Comparison of ENCODE assay signal across 9 cellular contexts in the genomic region with DNA sequence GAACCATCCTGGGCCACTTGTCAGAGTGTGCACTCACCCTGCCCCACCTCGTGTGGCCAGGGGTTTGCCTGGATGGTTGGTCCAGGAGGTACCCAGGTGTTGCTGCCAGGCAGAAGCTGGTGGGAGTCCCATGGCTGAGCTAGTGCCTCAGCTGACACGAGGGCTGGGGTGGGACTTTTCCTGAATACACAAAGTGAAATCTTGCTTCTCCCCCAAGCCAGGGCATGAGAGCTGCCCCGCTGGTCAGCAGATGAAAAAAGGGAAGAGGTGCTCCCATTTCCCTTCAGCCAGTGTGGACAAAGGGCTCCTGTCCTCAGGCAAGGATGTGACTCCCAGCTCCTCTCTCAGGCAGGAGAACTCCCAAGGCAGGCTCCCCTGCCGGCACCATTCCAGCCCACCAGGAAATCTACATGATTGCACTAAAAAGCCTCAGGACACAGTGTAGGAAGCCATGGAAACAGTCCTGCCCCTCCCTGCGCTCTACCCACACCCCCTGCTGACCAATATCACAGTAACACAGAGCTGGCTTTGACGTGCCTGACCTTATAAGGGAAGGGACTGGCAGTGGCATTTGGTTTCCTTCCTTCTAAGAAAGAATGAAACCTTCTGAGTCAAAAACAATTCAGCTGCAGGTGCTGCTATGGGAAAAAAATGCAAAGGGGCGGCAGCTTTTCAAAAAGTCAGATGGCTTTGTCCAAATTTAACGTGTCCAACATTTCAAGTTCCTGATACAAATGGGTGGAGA. TPM values are rescaled to one million over a fixed set of nuclear protein-coding genes. Genes with fewer than 3 reads are reported as not detected.
DNase-seq lines count a peak whose midpoint lies in the region; ATAC-seq and TF ChIP-seq lines count a peak whose summit lies in the region.
"Had no signal": no experiment of that assay in that cellular context is flagged by ENCODE, and none has a peak within 500 bp of the region (broad histone marks: within the 10 kb centered on the region; RNA-seq: fewer than 3 reads in every experiment).

No MANE protein-coding gene starts in this region.

- peak; percentile 99 for ATAC-seq in activated T-cell treated with anti-CD3 and anti-CD28 coated beads, Interleukin-2, amount 50 U/mL, for 4 hours
- ATAC-seq in upper lobe of left lung (ENCODE audit: low FRiP score in 2 of 2): peak; percentile 88 to 89

- H3K36me3 ChIP-seq in neural progenitor cell: no peaks in the 10 kb centered on the region
- H3K36me3 ChIP-seq in upper lobe of left lung: peaks cover 0 to 5% (median 0%) of the 10 kb centered on the region in 4 donors

- H4K20me1 ChIP-seq in neural progenitor cell (ENCODE audit: low read depth): no peaks in the 10 kb centered on the region

- no peaks in the 10 kb centered on the region for H3K36me3 Mint-ChIP-seq in activated T-cell treated with anti-CD3 and anti-CD28 coated beads, Interleukin-2, amount 50 U/mL, for 4 hours (ENCODE audit: insufficient read depth)
- peaks cover 7% of the 10 kb centered on the region for H3K36me3 Mint-ChIP-seq in neural progenitor cell

- H3K9me3 ChIP-seq in neural progenitor cell (ENCODE audit: low read depth): no peaks in the 10 kb centered on the region
- no peaks in the 10 kb centered on the region for H3K9me3 ChIP-seq in upper lobe of left lung
- H3K9me3 ChIP-seq: Caco-2 had no signal

- POLR2A ChIA-PET in HEK293T (lab: Yijun Ruan, JAX): interaction anchor here (1.1 kb wide), 1 partner anchor 34 kb away, joined by 3 read pairs; a partner anchor contains a TSS

- peaks cover 50% of the 10 kb centered on the region for H3K4me1 ChIP-seq in neural progenitor cell
- peaks cover 11 to 19% (median 15%) of the 10 kb centered on the region in 4 donors for H3K4me1 ChIP-seq in upper lobe of left lung
- H3K4me1 ChIP-seq: Caco-2 had no signal

- H3K27ac ChIP-seq in neural progenitor cell (peak overlapping the region; percentile 85), upper lobe of left lung (peak overlapping the region; percentile 35 to 72 (median 66))

- no peak for TF ChIP-seq POLR2A in upper lobe of left lung (IDR thresholded peaks at IDR 0.05)

- H3F3A ChIP-seq in neural progenitor cell (ENCODE audit: low read depth): peaks cover 37% of the 10 kb centered on the region

- peak overlapping the region; percentile 7 for H2AFZ ChIP-seq in neural progenitor cell (replicated peaks)

- H3K4me3 ChIP-seq in fibroblast of mammary gland (ENCODE audit: control insufficient read depth, low read depth, low read length): no peak overlapping the region
- H3K4me3 ChIP-seq in neural progenitor cell: no peak overlapping the region
- H3K4me3 ChIP-seq in upper lobe of left lung: no peak overlapping the region

- no peaks in the 10 kb centered on the region for H3K79me2 ChIP-seq in neural progenitor cell (ENCODE audit: low read depth)

- WGBS in upper lobe of left lung, 2 donors: 25 to 32% methylated on average over 7 to 8 of the region's 8 CpGs

- DNase-seq in NCI-H1417 (lab: John Stamatoyannopoulos, UW) (peak in 2 of 3 experiments; percentile 13 to 57), NCI-H1417 treated with DMSO at 0.1 percent for 48 hours (lab: John Stamatoyannopoulos, UW) (no peak), HEK293T (ENCODE audit: extremely low spot score) (peak; percentile 55), MV-4-11 (lab: John Stamatoyannopoulos, UW) (peak; percentile 71), fibroblast of mammary gland (ENCODE audit: low read depth) (peak; percentile 67), neural progenitor cell (ENCODE audit: low spot score) (peak; percentile 89), upper lobe of left lung (peak in 1 of 2 donors; percentile 76)
- DNase-seq in activated T-cell treated with anti-CD3 and anti-CD28 coated beads, Interleukin-2, amount 50 U/mL, for 4 hours: no peak

- CTCF ChIA-PET in HEK293T (lab: Yijun Ruan, JAX): interaction anchor here (0.5 kb wide), 1 partner anchor 35 kb away, joined by 4 read pairs; no protein-coding TSS in a partner anchor

- no peaks in the 10 kb centered on the region for H3K9me3 Mint-ChIP-seq in activated T-cell treated with anti-CD3 and anti-CD28 coated beads, Interleukin-2, amount 50 U/mL, for 4 hours
- no peaks in the 10 kb centered on the region for H3K9me3 Mint-ChIP-seq in neural progenitor cell

- no peak overlapping the region for H3K9ac ChIP-seq in neural progenitor cell

- peak overlapping the region; percentile 42 for H3K4me3 Mint-ChIP-seq in activated T-cell treated with anti-CD3 and anti-CD28 coated beads, Interleukin-2, amount 50 U/mL, for 4 hours
- peak overlapping the region; percentile 66 for H3K4me3 Mint-ChIP-seq in neural progenitor cell

- peak; percentile 7 for TF ChIP-seq CTCF in fibroblast of mammary gland (conservative IDR thresholded peaks at IDR 0.05; ENCODE audit: control insufficient read depth, insufficient read depth, low read depth, low read length)
- TF ChIP-seq CTCF in neural progenitor cell (IDR thresholded peaks at IDR 0.05): no peak
- peak in 1 of 6 experiments; percentile 33 for TF ChIP-seq CTCF in upper lobe of left lung (IDR thresholded peaks at IDR 0.05)

- H3K27me3 ChIP-seq in neural progenitor cell (no peaks in the 10 kb centered on the region), upper lobe of left lung (no peaks in the 10 kb centered on the region)

- peaks cover 34% of the 10 kb centered on the region for H3K4me1 Mint-ChIP-seq in activated T-cell treated with anti-CD3 and anti-CD28 coated beads, Interleukin-2, amount 50 U/mL, for 4 hours (ENCODE audit: low read depth)
- H3K4me1 Mint-ChIP-seq in neural progenitor cell: peaks cover 79% of the 10 kb centered on the region

- H3K27me3 Mint-ChIP-seq in activated T-cell treated with anti-CD3 and anti-CD28 coated beads, Interleukin-2, amount 50 U/mL, for 4 hours (ENCODE audit: low read depth): no peaks in the 10 kb centered on the region
- peaks cover 4% of the 10 kb centered on the region for H3K27me3 Mint-ChIP-seq in neural progenitor cell (ENCODE audit: insufficient read depth, low read depth)

- TF ChIP-seq EP300 in upper lobe of left lung (IDR thresholded peaks at IDR 0.05): no peak

- H3K27ac Mint-ChIP-seq in neural progenitor cell: peak overlapping the region; percentile 100

- peak overlapping the region; percentile 46 for H3K4me2 ChIP-seq in neural progenitor cell

TF ChIP-seq in HEK293T, 16 proteins besides CTCF, POLR2A, EP300 and RAD21:
- TF ChIP-seq NFRKB (IDR thresholded peaks at IDR 0.05): no peak
- TF ChIP-seq FOXA1 (IDR thresholded peaks at IDR 0.05): no peak
- no peak for TF ChIP-seq LEF1 (IDR thresholded peaks at IDR 0.05; ENCODE audit: borderline replicate concordance)
- TF ChIP-seq HDGF (IDR thresholded peaks at IDR 0.05; ENCODE audit: borderline replicate concordance): no peak
- no peak for TF ChIP-seq CTBP1 (IDR thresholded peaks at IDR 0.05; ENCODE audit: borderline replicate concordance)
- TF ChIP-seq SP1 (IDR thresholded peaks at IDR 0.05): no peak
- TF ChIP-seq ELF4 (IDR thresholded peaks at IDR 0.05): no peak
- no peak for TF ChIP-seq ZNF384 (IDR thresholded peaks at IDR 0.05)

RNA-seq across cellular contexts. Expression of a gene that starts 33.9 kb away (rescaled TPM):
- total RNA-seq in activated T-cell treated with anti-CD3 and anti-CD28 coated beads, Interleukin-2, amount 50 U/mL, for 4 hours: under 1 TPM; 0.40 to 0.61 (median 0.46) TPM
- total RNA-seq in neural progenitor cell (ENCODE audit: low replicate concordance): 22.3 and 24.1 TPM in 2 replicates
- total RNA-seq in upper lobe of left lung: 100 to 1,000 TPM in 2 of 6 donors, 10 to 100 TPM in 4; 59.9 to 128 (median 84.5) TPM

Comparison
In these comparisons a context has a peak if more than half of its experiments do, and no peak if none do; other contexts are left out.
1. DNase-seq: peak in NCI-H1417 (2 of 3), HEK293T (single experiment), MV-4-11 (single experiment), fibroblast of mammary gland (single experiment) and neural progenitor cell (single experiment); none in NCI-H1417 treated with DMSO at 0.1 percent for 48 hours (single experiment) and activated T-cell treated with anti-CD3 and anti-CD28 coated beads, Interleukin-2, amount 50 U/mL, for 4 hours (single experiment).
2. RNA of a gene that starts 33.9 kb away (total RNA-seq): 59.9 to 128 TPM in upper lobe of left lung and 22.3 to 24.1 TPM in neural progenitor cell; 0.40 to 0.61 TPM in activated T-cell treated with anti-CD3 and anti-CD28 coated beads, Interleukin-2, amount 50 U/mL, for 4 hours; every median in the first group is over 10 times any median in the second.